Comparison of ENCODE assay signal across 18 cellular contexts in genomic region chr7:105130048-105130447, GRCh38.
"Had no signal": no experiment of that assay in that cellular context is flagged by ENCODE, and none has a peak within 500 bp of the region (broad histone marks: within the 10 kb centered on the region; RNA-seq: fewer than 3 reads in every experiment).

No MANE protein-coding gene starts in this region.

- H3K27ac ChIP-seq: ascending aorta, foreskin keratinocyte, left lung, neutrophil, right lobe of liver, spleen, testis had no signal

- H3K4me3 Mint-ChIP-seq: activated CD8-positive, alpha-beta memory T cell treated with anti-CD3 and anti-CD28 coated beads, Interleukin-2, amount 10 ng/mL, durations not matched to agents 7 days and 5 days; activated naive CD8-positive, alpha-beta T cell treated with anti-CD3 and anti-CD28 coated beads, Interleukin-2, amount 10 ng/mL, durations not matched to agents 7 days and 5 days; activated T-cell treated with anti-CD3 and anti-CD28 coated beads, Interleukin-2, amount 50 U/mL, for 4 hours; naive B cell; T-helper 1 cell treated with Interleukin-12 subunit alpha and Interleukin-12 subunit beta and Interleukin-4 antibody, amounts not matched to agents 30 μg/mL and 1 μg/mL, for 36 hours had no signal

- H3K27me3 Mint-ChIP-seq: activated CD8-positive, alpha-beta memory T cell treated with anti-CD3 and anti-CD28 coated beads, Interleukin-2, amount 10 ng/mL, durations not matched to agents 7 days and 5 days; activated naive CD8-positive, alpha-beta T cell treated with anti-CD3 and anti-CD28 coated beads, Interleukin-2, amount 10 ng/mL, durations not matched to agents 7 days and 5 days; naive B cell had no signal

- H3K4me3 ChIP-seq: ascending aorta, left lung, right lobe of liver, spleen, testis had no signal

- H3K36me3 ChIP-seq: right lobe of liver had no signal

- DNase-seq: activated CD4-positive, alpha-beta T cell treated with anti-CD3 and anti-CD28 coated beads, Interleukin-2, amount 50 U/mL, for 48 hours; activated CD8-positive, alpha-beta memory T cell treated with anti-CD3 and anti-CD28 coated beads, Interleukin-2, amount 10 ng/mL, durations not matched to agents 7 days and 5 days; activated gamma-delta T cell treated with Interleukin-2 at 50 U/mL for 16 hours; activated naive CD8-positive, alpha-beta T cell treated with anti-CD3 and anti-CD28 coated beads, Interleukin-2, amount 10 ng/mL, durations not matched to agents 7 days and 5 days; activated T-cell treated with anti-CD3 and anti-CD28 coated beads, Interleukin-2, amount 50 U/mL, for 4 hours; foreskin keratinocyte; islet precursor cell; left lung; naive B cell; right lobe of liver; spleen; stimulated activated CD4-positive, alpha-beta T cell treated with anti-CD3 and anti-CD28 coated beads, Interleukin-1b, Interleukin-23, amount 100 ng/mL, for 48 hours; stimulated activated naive CD8-positive, alpha-beta T cell treated with anti-CD3 and anti-CD28 coated beads, Interleukin-15, Interleukin-2, amounts not matched to agents 100 U/mL and 50 U/mL, for 24 hours; testis had no signal

- H3K27me3 ChIP-seq: ascending aorta, foreskin keratinocyte, left lung, neutrophil, right lobe of liver, spleen, testis had no signal

- H3K27ac Mint-ChIP-seq: activated CD8-positive, alpha-beta memory T cell treated with anti-CD3 and anti-CD28 coated beads, Interleukin-2, amount 10 ng/mL, durations not matched to agents 7 days and 5 days; activated naive CD8-positive, alpha-beta T cell treated with anti-CD3 and anti-CD28 coated beads, Interleukin-2, amount 10 ng/mL, durations not matched to agents 7 days and 5 days; T-helper 1 cell treated with Interleukin-12 subunit alpha and Interleukin-12 subunit beta and Interleukin-4 antibody, amounts not matched to agents 30 μg/mL and 1 μg/mL, for 36 hours had no signal

- H3K4me1 ChIP-seq: ascending aorta, foreskin keratinocyte, left lung, testis had no signal

- H3K9me3 ChIP-seq: ascending aorta, left lung, neutrophil, right lobe of liver, spleen, testis had no signal

- ATAC-seq: activated CD4-positive, CD25-positive, alpha-beta regulatory T cell treated with anti-CD3 and anti-CD28 coated beads, Interleukin-2, amount 50 U/mL, for 24 hours; activated CD8-positive, alpha-beta memory T cell treated with anti-CD3 and anti-CD28 coated beads, Interleukin-2, amount 10 ng/mL, durations not matched to agents 7 days and 5 days; activated T-cell treated with anti-CD3 and anti-CD28 coated beads, Interleukin-2, amount 50 U/mL, for 4 hours; foreskin keratinocyte; left lung; right lobe of liver; stimulated activated naive CD8-positive, alpha-beta T cell treated with anti-CD3 and anti-CD28 coated beads, Interleukin-15, Interleukin-2, amounts not matched to agents 100 U/mL and 50 U/mL, for 24 hours had no signal
